In genomic region chr5:134125195-134126015, GRCh38 we compare ENCODE assay signal across 8 cellular contexts. TPM values are rescaled to one million over a fixed set of nuclear protein-coding genes. Genes with fewer than 3 reads are reported as not detected.
DNase-seq lines count a peak whose midpoint lies in the region; ATAC-seq and TF ChIP-seq lines count a peak whose summit lies in the region.

No MANE protein-coding gene starts in this region.

- no peaks in the 10 kb centered on the region for H3K9me2 ChIP-seq in OCI-LY7 (ENCODE audit: insufficient read depth, low read length)

- H3K9me3 Mint-ChIP-seq in CD8-positive, alpha-beta memory T cell, result no peaks in the 10 kb centered on the region

- H3K27ac ChIP-seq in CD8-positive, alpha-beta memory T cell (ENCODE audit: low read depth, low read length), result peak overlapping the region; percentile 9
- H3K27ac ChIP-seq in SJSA1 (peak overlapping the region; percentile 75), esophagus muscularis mucosa (replicated peaks in 1 of 4) (peak overlapping the region; percentile 21 to 56 (median 41)), OCI-LY7 (ENCODE audit: low read depth, low read length, poor library complexity, severe bottlenecking) (no peak overlapping the region)

- peak overlapping the region; percentile 91 to 99 (median 96) for H3K4me3 Mint-ChIP-seq in CD8-positive, alpha-beta memory T cell

- H3K36me3 Mint-ChIP-seq in CD8-positive, alpha-beta memory T cell, result peaks cover 10 to 97% (median 24%) of the 10 kb centered on the region in 3 donors

- peaks cover 0 to 2% of the 10 kb centered on the region in 2 donors for H3K27me3 Mint-ChIP-seq in CD8-positive, alpha-beta memory T cell

- POLR2A ChIA-PET in CD8-positive, alpha-beta memory T cell (lab: Charles Lee), result interaction anchor here (0.6 to 16.0 kb wide), 8 partner anchors 8 to 93 kb away, joined by 3 to 272 read pairs (median 4); partner anchors contain the start of gene TCF7
- POLR2A ChIA-PET in OCI-LY7 (lab: Charles Lee), result interaction anchor here (1.1 kb wide), 2 partner anchors 9 to 114 kb away, joined by 3 read pairs; no protein-coding TSS in a partner anchor

- intact Hi-C loops in esophagus muscularis mucosa (cut with DNase I) (no loop called here), OCI-LY7 (cut with micrococcal nuclease; ENCODE audit: unreplicated experiment) (no loop called here)

- H3K79me2 ChIP-seq in OCI-LY7 (ENCODE audit: insufficient read depth, low read depth, low read length), result no peaks in the 10 kb centered on the region

- H4K20me1 ChIP-seq in OCI-LY7 (ENCODE audit: insufficient read depth, low read length), result no peaks in the 10 kb centered on the region

- peak overlapping the region; percentile 92 to 100 (median 98) for H3K27ac Mint-ChIP-seq in CD8-positive, alpha-beta memory T cell

- H2AFZ ChIP-seq in OCI-LY7 (ENCODE audit: low read length), result no peak overlapping the region

- no TSS peak for BruUV-seq in OCI-LY7 (replicated peaks; lab: Mats Ljungman, UMichigan)

- no peak for DNase-seq in CD8-positive, alpha-beta memory T cell
- peak; percentile 94 to 96 for DNase-seq in SJSA1 (ENCODE audit: low read depth in 1 of 2, low spot score in 2 of 2)
- DNase-seq in esophagus muscularis mucosa (ENCODE audit: extremely low spot score), result no peak
- DNase-seq in putamen (ENCODE audit: low spot score), result peak; percentile 36
- no peak for DNase-seq in OCI-LY7 (ENCODE audit: low spot score)

- H3K4me2 ChIP-seq in OCI-LY7 (ENCODE audit: low read length), result no peak overlapping the region

- H3K27me3 ChIP-seq in CD8-positive, alpha-beta memory T cell (ENCODE audit: insufficient read depth, low read length, poor library complexity, severe bottlenecking), result no peaks in the 10 kb centered on the region
- H3K27me3 ChIP-seq in SJSA1 (replicated peaks) (no peaks in the 10 kb centered on the region), esophagus muscularis mucosa (no peaks in the 10 kb centered on the region)

- peak overlapping the region; percentile 79 for H3K4me3 ChIP-seq in CD8-positive, alpha-beta memory T cell (ENCODE audit: low read length)
- H3K4me3 ChIP-seq in SJSA1 (no peak overlapping the region), esophagus muscularis mucosa (no peak overlapping the region), OCI-LY7 (ENCODE audit: low read depth, low read length, poor library complexity, severe bottlenecking) (no peak overlapping the region)

- 56% methylated on average over 6 of the region's 12 CpGs for WGBS in esophagus muscularis mucosa

- H3K36me3 ChIP-seq in CD8-positive, alpha-beta memory T cell (ENCODE audit: insufficient read depth, low read length), result peaks cover 62% of the 10 kb centered on the region
- H3K36me3 ChIP-seq in SJSA1 (peaks cover 78% of the 10 kb centered on the region), esophagus muscularis mucosa (peaks cover 0 to 23% (median 9%) of the 10 kb centered on the region in 4 donors), OCI-LY7 (ENCODE audit: insufficient read depth, low read length) (no peaks in the 10 kb centered on the region)

- TF ChIP-seq POLR2A in esophagus muscularis mucosa (IDR thresholded peaks at IDR 0.05; ENCODE audit: low read depth), result no peak

- CTCF ChIA-PET in CD8-positive, alpha-beta memory T cell (lab: Charles Lee), result interaction anchor here (0.8 to 5.8 kb wide), 3 partner anchors 48 to 85 kb away, joined by 3 to 50 read pairs (median 3); no protein-coding TSS in a partner anchor
- CTCF ChIA-PET in OCI-LY7 (lab: Charles Lee; ENCODE audit: unreplicated experiment), result no interaction called here

- H3K4me1 ChIP-seq in CD8-positive, alpha-beta memory T cell (ENCODE audit: insufficient read depth, low read length), result peaks cover 100% of the 10 kb centered on the region
- peaks cover 61% of the 10 kb centered on the region for H3K4me1 ChIP-seq in SJSA1 (replicated peaks)
- H3K4me1 ChIP-seq in esophagus muscularis mucosa, result peaks cover 36 to 56% (median 54%) of the 10 kb centered on the region in 4 donors
- peaks cover 25% of the 10 kb centered on the region for H3K4me1 ChIP-seq in OCI-LY7 (ENCODE audit: insufficient read depth, low read length, poor library complexity, severe bottlenecking)

- no peak for TF ChIP-seq CTCF in esophagus muscularis mucosa (IDR thresholded peaks at IDR 0.05)
- no peak for TF ChIP-seq CTCF in OCI-LY7 (conservative IDR thresholded peaks at IDR 0.05; ENCODE audit: low read length)

- peaks cover 89 to 99% (median 99%) of the 10 kb centered on the region in 3 donors for H3K4me1 Mint-ChIP-seq in CD8-positive, alpha-beta memory T cell

- H3K9me3 ChIP-seq in CD8-positive, alpha-beta memory T cell (ENCODE audit: low read length), result no peaks in the 10 kb centered on the region
- no peaks in the 10 kb centered on the region for H3K9me3 ChIP-seq in SJSA1 (replicated peaks)
- no peaks in the 10 kb centered on the region for H3K9me3 ChIP-seq in esophagus muscularis mucosa
- H3K9me3 ChIP-seq in OCI-LY7 (ENCODE audit: low read length), result no peaks in the 10 kb centered on the region

- TF ChIP-seq EP300 in esophagus muscularis mucosa (IDR thresholded peaks at IDR 0.05), result no peak

- ATAC-seq in esophagus mucosa (no peak), HG03432 (IDR thresholded peaks at IDR 0.05; ENCODE audit: unreplicated experiment) (no peak), HG02571 (IDR thresholded peaks at IDR 0.05; ENCODE audit: unreplicated experiment) (no peak)

RNA-seq across cellular contexts. Expression of gene TCF7, which starts 10.9 kb away (rescaled TPM):
- 10 to 100 TPM; 85.2 to 89.7 TPM for total RNA-seq in CD8-positive, alpha-beta memory T cell
- polyA plus RNA-seq in CD8-positive, alpha-beta memory T cell, result 344 TPM
- 17.8 and 33.5 TPM in 2 replicates for total RNA-seq in SJSA1 (2014; rRNA removed; shearing (Covaris generic))
- 1 to 10 TPM in 3 of 4 donors, under 1 TPM in 1; 0.99 to 2.1 (median 1.5) TPM for total RNA-seq in esophagus muscularis mucosa
- 4.6 TPM for total RNA-seq in esophagus mucosa
- total RNA-seq in OCI-LY7 (2014; rRNA removed; shearing (Covaris generic)), result 0.39 and 1.1 TPM in 2 replicates
- total RNA-seq in OCI-LY7 (2022), result 0.97 and 1.9 TPM in 2 replicates

RNA-seq across cellular contexts. Expression of gene SKP1, which starts 51.3 kb away (rescaled TPM):
- 100 to 1,000 TPM; 264 to 280 TPM for total RNA-seq in CD8-positive, alpha-beta memory T cell
- polyA plus RNA-seq in CD8-positive, alpha-beta memory T cell, result 1,187 TPM
- 636 and 814 TPM in 2 replicates for total RNA-seq in SJSA1 (2014; rRNA removed; shearing (Covaris generic))
- 100 to 1,000 TPM; 170 to 345 (median 322) TPM for total RNA-seq in esophagus muscularis mucosa
- 206 TPM for total RNA-seq in esophagus mucosa
- total RNA-seq in OCI-LY7 (2014; rRNA removed; shearing (Covaris generic)), result 129 and 142 TPM in 2 replicates
- 188 and 204 TPM in 2 replicates for total RNA-seq in OCI-LY7 (2022)

Comparison
In these comparisons a context has a peak if more than half of its experiments do, and no peak if none do; other contexts are left out.
1. DNase-seq: peak in SJSA1 (2 of 2) and putamen (single experiment); none in CD8-positive, alpha-beta memory T cell (0 of 5), esophagus muscularis mucosa (single experiment) and OCI-LY7 (single experiment).